13 cellular contexts compared by ENCODE assay signal in the genomic region with DNA sequence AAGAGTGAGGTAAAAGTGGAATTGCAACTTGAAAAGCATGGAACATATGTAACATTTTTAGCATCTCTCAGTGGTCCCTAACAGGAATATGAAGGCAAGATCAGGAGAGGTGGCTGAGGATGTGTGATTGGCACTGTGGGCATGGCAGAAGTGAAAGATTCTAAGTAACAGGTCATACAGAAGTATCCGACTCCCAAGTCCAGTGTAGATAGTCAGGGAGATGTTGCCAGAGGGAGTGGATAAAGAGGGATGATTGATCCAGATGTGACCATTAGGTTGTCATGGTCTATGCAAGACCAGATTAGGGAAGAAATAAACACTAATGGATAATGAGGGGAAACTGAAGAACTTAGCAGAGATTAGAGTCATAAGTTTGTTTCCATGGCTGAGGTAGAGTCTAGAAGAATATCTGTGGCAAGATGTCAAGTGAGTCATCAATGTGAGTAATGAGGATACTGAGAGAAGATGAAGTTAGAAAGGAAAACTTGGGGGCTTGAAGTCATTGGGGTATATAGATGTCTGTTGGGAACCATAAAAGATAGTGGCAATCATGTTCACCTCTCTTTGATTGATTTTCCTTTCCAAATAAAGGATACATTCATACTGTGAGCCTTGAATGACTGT. TPM values are rescaled to one million over a fixed set of nuclear protein-coding genes. Genes with fewer than 3 reads are reported as not detected.
DNase-seq lines count a peak whose midpoint lies in the region; ATAC-seq, FAIRE-seq and TF ChIP-seq lines count a peak whose summit lies in the region.
"Had no signal": no experiment of that assay in that cellular context is flagged by ENCODE, and none has a peak within 500 bp of the region (broad histone marks: within the 10 kb centered on the region; RNA-seq: fewer than 3 reads in every experiment).

No MANE protein-coding gene starts in this region.

- peak overlapping the region; percentile 1; the same call in 1 of the 2 replicates for H3K4me2 ChIP-seq in PC-9

- H3K27ac ChIP-seq in PC-9 (0 out of 2 replicates have a peak overlapping the region, but pooled peaks have one; percentile 1), testis (no peak overlapping the region)

- intact Hi-C loops in PC-9 (cut with micrococcal nuclease; ENCODE audit: unreplicated experiment) (loop anchor here (1.0 to 2.0 kb wide), 4 partner anchors 48 to 161 kb away; no protein-coding TSS in a partner anchor), testis (cut with DNase I; ENCODE audit: low total_unique reads) (loop anchor here (5.0 to 10.0 kb wide), 2 partner anchors 75 to 162 kb away; no protein-coding TSS in a partner anchor)

- TF ChIP-seq POLR2A in testis (IDR thresholded peaks at IDR 0.05), result no peak
- no peak for TF ChIP-seq POLR2A in GM12892 (IDR thresholded peaks at IDR 0.05; ENCODE audit: low read depth, low read length)

- no peak for TF ChIP-seq CTCF in PC-9 (conservative IDR thresholded peaks at IDR 0.05)
- no peak for TF ChIP-seq CTCF in testis (IDR thresholded peaks at IDR 0.05)

- POLR2A ChIA-PET in PC-9 (lab: Charles Lee; ENCODE audit: unreplicated experiment), result no interaction called here

- ATAC-seq in activated T-cell treated with anti-CD3 and anti-CD28 coated beads, Interleukin-2, amount 50 U/mL, for 4 hours, result peak; percentile 28 to 34
- ATAC-seq in HG02763 (IDR thresholded peaks at IDR 0.05; ENCODE audit: unreplicated experiment), result no peak
- ATAC-seq: T-cell had no signal

- H3F3A ChIP-seq in PC-9 (ENCODE audit: insufficient read depth, low read depth), result peaks cover 7% of the 10 kb centered on the region; the same call in 1 of the 2 replicates

- no peaks in the 10 kb centered on the region for H3K9me3 Mint-ChIP-seq in activated T-cell treated with anti-CD3 and anti-CD28 coated beads, Interleukin-2, amount 50 U/mL, for 4 hours
- H3K9me3 Mint-ChIP-seq: activated naive CD4-positive, alpha-beta T cell treated with anti-CD3 and anti-CD28 coated beads, Interleukin-2, amount 50 U/mL, for 24 hours; T-cell had no signal

- H3K36me3 ChIP-seq in PC-9 (ENCODE audit: low read depth), result 0 out of 2 replicates have a peak, but pooled peaks cover 3% of the 10 kb centered on the region
- no peaks in the 10 kb centered on the region for H3K36me3 ChIP-seq in testis (ENCODE audit: low read depth, missing control alignments)
- H3K36me3 ChIP-seq: tibial nerve had no signal

- BruUV-seq in PC-9 (replicated peaks; lab: Mats Ljungman, UMichigan), result no TSS peak

- CTCF ChIA-PET in PC-9 (lab: Charles Lee), result no interaction called here

- H3K27me3 ChIP-seq in PC-9 (ENCODE audit: insufficient read depth, low read depth) (no peaks in the 10 kb centered on the region), testis (no peaks in the 10 kb centered on the region)
- H3K27me3 ChIP-seq: tibial nerve had no signal

- no peak overlapping the region for H3K4me3 ChIP-seq in PC-9
- H3K4me3 ChIP-seq in skeletal muscle cell (ENCODE audit: low read depth, low read length), result no peak overlapping the region
- H3K4me3 ChIP-seq in testis, result no peak overlapping the region
- H3K4me3 ChIP-seq: tibial nerve had no signal

- no peak overlapping the region for H3K4me3 Mint-ChIP-seq in activated T-cell treated with anti-CD3 and anti-CD28 coated beads, Interleukin-2, amount 50 U/mL, for 4 hours
- H3K4me3 Mint-ChIP-seq: activated naive CD4-positive, alpha-beta T cell treated with anti-CD3 and anti-CD28 coated beads, Interleukin-2, amount 50 U/mL, for 24 hours; T-cell had no signal

- no peaks in the 10 kb centered on the region for H3K79me2 ChIP-seq in PC-9 (ENCODE audit: low read depth)

- 82 to 90% methylated on average over 1 of the region's 1 CpG for WGBS in testis, 2 donors

- H3K9me2 ChIP-seq in PC-9 (ENCODE audit: insufficient read depth), result no peaks in the 10 kb centered on the region

- H3K9me3 ChIP-seq in PC-9 (ENCODE audit: insufficient read depth, low read depth), result no peaks in the 10 kb centered on the region
- no peaks in the 10 kb centered on the region for H3K9me3 ChIP-seq in testis
- H3K9me3 ChIP-seq: tibial nerve had no signal

- H4K20me1 ChIP-seq in PC-9 (ENCODE audit: insufficient read depth), result no peaks in the 10 kb centered on the region

- no peaks in the 10 kb centered on the region for H3K4me1 Mint-ChIP-seq in activated T-cell treated with anti-CD3 and anti-CD28 coated beads, Interleukin-2, amount 50 U/mL, for 4 hours (ENCODE audit: low read depth)
- H3K4me1 Mint-ChIP-seq: activated naive CD4-positive, alpha-beta T cell treated with anti-CD3 and anti-CD28 coated beads, Interleukin-2, amount 50 U/mL, for 24 hours; T-cell had no signal

- no peaks in the 10 kb centered on the region for H3K36me3 Mint-ChIP-seq in activated T-cell treated with anti-CD3 and anti-CD28 coated beads, Interleukin-2, amount 50 U/mL, for 4 hours (ENCODE audit: insufficient read depth)
- H3K36me3 Mint-ChIP-seq: activated naive CD4-positive, alpha-beta T cell treated with anti-CD3 and anti-CD28 coated beads, Interleukin-2, amount 50 U/mL, for 24 hours; T-cell had no signal

- H2AFZ ChIP-seq in PC-9, result no peak overlapping the region

- H3K4me1 ChIP-seq in PC-9 (replicated peaks; ENCODE audit: insufficient read depth) (peaks cover 10% of the 10 kb centered on the region; the same call in 1 of the 2 replicates), testis (no peaks in the 10 kb centered on the region)

- DNase-seq in activated T-cell treated with anti-CD3 and anti-CD28 coated beads, Interleukin-2, amount 50 U/mL, for 4 hours, result no peak
- no peak for DNase-seq in activated T-cell treated with anti-CD3 and anti-CD28 coated beads, Interleukin-2, amount 50 U/mL, for 1 hour
- DNase-seq in PC-9 (no peak), fibroblast of gingiva (ENCODE audit: low read depth) (peak; percentile 38), skeletal muscle cell (ENCODE audit: low read depth) (peak; percentile 38), testis (no peak), GM12892 (ENCODE audit: insufficient read length) (no peak)
- DNase-seq: activated CD4-positive, alpha-beta T cell treated with anti-CD3 and anti-CD28 coated beads, Interleukin-2, amount 50 U/mL, for 4 hours; NCI-H1436; T-cell had no signal

- no peaks in the 10 kb centered on the region for H3K27me3 Mint-ChIP-seq in activated T-cell treated with anti-CD3 and anti-CD28 coated beads, Interleukin-2, amount 50 U/mL, for 4 hours (ENCODE audit: low read depth)

- FAIRE-seq in GM12892 (lab: Jason Lieb, UNC), result no peak

RNA-seq across cellular contexts. Expression of a gene that starts 23.9 kb away (rescaled TPM):
- not detected for total RNA-seq in activated T-cell treated with anti-CD3 and anti-CD28 coated beads, Interleukin-2, amount 50 U/mL, for 4 hours
- total RNA-seq in PC-9 (2021) (1.8 and 2.1 TPM in 2 replicates), testis (1 to 10 TPM in 1 of 2 donors, under 1 TPM in 1; 0.74 to 1.0 TPM)
- polyA plus RNA-seq in testis (ENCODE audit: insufficient read depth, low read depth, low replicate concordance), result not detected
- not detected for polyA plus RNA-seq in GM12892 (2012; ENCODE audit: missing spikeins)
- total RNA-seq: T-cell had no signal

RNA-seq across cellular contexts. Expression of a gene that starts 33.7 kb away (rescaled TPM):
- total RNA-seq in activated T-cell treated with anti-CD3 and anti-CD28 coated beads, Interleukin-2, amount 50 U/mL, for 4 hours, result 1 to 10 TPM in 1 of 3 donors, under 1 TPM in 2; 0.18 to 1.5 (median 0.79) TPM
- total RNA-seq in PC-9 (2021) (87.7 and 92.6 TPM in 2 replicates), testis (10 to 100 TPM in 1 of 2 donors, 1 to 10 TPM in 1; 6.9 to 12.0 TPM)
- polyA plus RNA-seq in testis (ENCODE audit: insufficient read depth, low read depth, low replicate concordance), result 8.5 TPM
- polyA plus RNA-seq in GM12892 (2012; ENCODE audit: missing spikeins), result not detected

Comparison
In these comparisons a context has a peak if more than half of its experiments do, and no peak if none do; other contexts are left out.
1. DNase-seq: peak in fibroblast of gingiva (single experiment) and skeletal muscle cell (single experiment); none in activated T-cell treated with anti-CD3 and anti-CD28 coated beads, Interleukin-2, amount 50 U/mL, for 4 hours (single experiment), activated T-cell treated with anti-CD3 and anti-CD28 coated beads, Interleukin-2, amount 50 U/mL, for 1 hour (single experiment), PC-9 (0 of 2), testis (single experiment) and GM12892 (single experiment).